In the genomic region with DNA sequence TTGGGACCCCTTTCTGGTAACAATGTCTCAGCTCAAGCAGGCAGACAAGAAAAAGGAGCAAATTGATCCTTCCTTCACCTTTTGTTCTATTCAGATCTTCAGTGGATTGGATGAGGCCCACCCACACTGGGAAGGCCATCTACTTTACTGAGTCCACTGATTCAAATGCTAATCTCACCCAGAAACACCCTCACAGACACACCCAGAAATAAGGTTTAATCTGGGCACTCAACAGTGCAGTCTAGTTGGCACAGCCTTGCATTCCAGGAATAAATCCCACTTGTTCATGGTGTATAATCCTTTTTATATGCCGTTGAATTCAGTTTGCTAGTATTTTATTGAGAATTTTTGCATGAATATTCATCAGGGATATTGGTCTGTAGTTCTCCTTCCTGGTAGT, we compare ENCODE assay signal across 1 cellular context.
TF ChIP-seq lines count a peak whose summit lies in the region.

No MANE protein-coding gene starts in this region.

TF ChIP-seq in HepG2, 621 proteins besides CTCF, POLR2A, EP300 and RAD21 (continued from another document):
- TF ChIP-seq, protein P1, sequence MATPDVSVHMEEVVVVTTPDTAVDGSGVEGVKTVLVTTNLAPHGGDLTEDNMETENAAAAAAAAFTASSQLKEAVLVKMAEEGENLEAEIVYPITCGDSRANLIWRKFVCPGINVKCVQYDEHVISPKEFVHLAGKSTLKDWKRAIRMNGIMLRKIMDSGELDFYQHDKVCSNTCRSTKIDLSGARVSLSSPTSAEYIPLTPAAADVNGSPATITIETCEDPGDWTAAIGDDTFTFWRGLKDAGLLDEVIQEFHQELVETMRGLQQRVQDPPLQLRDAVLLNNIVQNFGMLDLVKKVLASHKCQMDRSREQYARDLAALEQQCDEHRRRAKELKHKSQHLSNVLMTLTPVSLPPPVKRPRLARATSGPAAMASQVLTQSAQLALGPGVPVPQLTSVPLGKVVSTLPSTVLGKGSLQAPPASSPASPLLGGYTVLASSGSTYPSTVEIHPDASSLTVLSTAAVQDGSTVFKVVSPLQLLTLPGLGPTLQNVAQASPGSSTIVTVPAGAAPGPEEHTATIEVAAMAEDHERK (CRISPR knock-in tag; IDR thresholded peaks at IDR 0.05; ENCODE audit: low read depth), result no peak
- TF ChIP-seq NCOA2 (CRISPR knock-in tag; IDR thresholded peaks at IDR 0.05) (no peak), ZNF563 (CRISPR knock-in tag; IDR thresholded peaks at IDR 0.05) (no peak)
- TF ChIP-seq, protein P2, sequence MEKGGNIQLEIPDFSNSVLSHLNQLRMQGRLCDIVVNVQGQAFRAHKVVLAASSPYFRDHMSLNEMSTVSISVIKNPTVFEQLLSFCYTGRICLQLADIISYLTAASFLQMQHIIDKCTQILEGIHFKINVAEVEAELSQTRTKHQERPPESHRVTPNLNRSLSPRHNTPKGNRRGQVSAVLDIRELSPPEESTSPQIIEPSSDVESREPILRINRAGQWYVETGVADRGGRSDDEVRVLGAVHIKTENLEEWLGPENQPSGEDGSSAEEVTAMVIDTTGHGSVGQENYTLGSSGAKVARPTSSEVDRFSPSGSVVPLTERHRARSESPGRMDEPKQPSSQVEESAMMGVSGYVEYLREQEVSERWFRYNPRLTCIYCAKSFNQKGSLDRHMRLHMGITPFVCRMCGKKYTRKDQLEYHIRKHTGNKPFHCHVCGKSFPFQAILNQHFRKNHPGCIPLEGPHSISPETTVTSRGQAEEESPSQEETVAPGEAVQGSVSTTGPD (CRISPR knock-in tag; IDR thresholded peaks at IDR 0.05), result no peak
